ENCODE assay signal across 1 cellular context in genomic region chr18:57210711-57211411, GRCh38.
TF ChIP-seq lines count a peak whose summit lies in the region.

No MANE protein-coding gene starts in this region.

TF ChIP-seq in GM23338, 12 proteins besides CTCF, POLR2A, EP300 and RAD21 (continued from another document):
- TF ChIP-seq ZNF462 (CRISPR knock-in tag; IDR thresholded peaks at IDR 0.05) (no peak), ETS1 (IDR thresholded peaks at IDR 0.05) (no peak), STAT1 (IDR thresholded peaks at IDR 0.05; ENCODE audit: unreplicated experiment) (no peak), JUNB (IDR thresholded peaks at IDR 0.05; ENCODE audit: unreplicated experiment) (no peak), POLR2AphosphoS5 (IDR thresholded peaks at IDR 0.05; ENCODE audit: low read depth) (no peak), EZH2phosphoT487 (IDR thresholded peaks at IDR 0.05; ENCODE audit: unreplicated experiment) (no peak), REST (IDR thresholded peaks at IDR 0.05; ENCODE audit: unreplicated experiment) (no peak), ZNF331 (CRISPR knock-in tag; IDR thresholded peaks at IDR 0.05; ENCODE audit: low read depth) (no peak), CREB1 (CRISPR knock-in tag; IDR thresholded peaks at IDR 0.05; ENCODE audit: low read depth) (no peak)
